In genomic region chr4:24557036-24558022, GRCh38 we compare ENCODE assay signal across 9 cellular contexts. TPM values are rescaled to one million over a fixed set of nuclear protein-coding genes. Genes with fewer than 3 reads are reported as not detected.
A peak's percentile ranks its signal among the peaks of the same experiment; 100 is the strongest.
DNase-seq lines count a peak whose midpoint lies in the region; ATAC-seq and TF ChIP-seq lines count a peak whose summit lies in the region.
"Had no signal": no experiment of that assay in that cellular context is flagged by ENCODE, and none has a peak within 500 bp of the region (broad histone marks: within the 10 kb centered on the region; RNA-seq: fewer than 3 reads in every experiment).

No MANE protein-coding gene starts in this region.

- no peak overlapping the region for H3K9ac ChIP-seq in neural progenitor cell

- intact Hi-C loops in dorsolateral prefrontal cortex (cut with DNase I): no loop called here

- no peaks in the 10 kb centered on the region for H3K4me1 Mint-ChIP-seq in neural progenitor cell

- H4K20me1 ChIP-seq in neural progenitor cell (ENCODE audit: low read depth): peaks cover 91% of the 10 kb centered on the region

- no peak overlapping the region for H3K4me3 Mint-ChIP-seq in neural progenitor cell

- TF ChIP-seq CTCF in neural progenitor cell (IDR thresholded peaks at IDR 0.05) (no peak), dorsolateral prefrontal cortex (IDR thresholded peaks at IDR 0.05 in 54 of 56, conservative IDR thresholded peaks at IDR 0.05 in 2 of 56; ENCODE audit: low read depth in 1 of 56, partially characterized antibody in 56 of 56) (no peak)

- H3K36me3 ChIP-seq in neural progenitor cell: peaks cover 19% of the 10 kb centered on the region

- H3K27me3 ChIP-seq in neural progenitor cell (no peaks in the 10 kb centered on the region), dorsolateral prefrontal cortex (no peaks in the 10 kb centered on the region)
- H3K27me3 ChIP-seq: heart left ventricle, sigmoid colon had no signal

- H2AFZ ChIP-seq in neural progenitor cell (replicated peaks): no peak overlapping the region

- no peaks in the 10 kb centered on the region for H3K27me3 Mint-ChIP-seq in neural progenitor cell (ENCODE audit: insufficient read depth, low read depth)

- H3K27ac Mint-ChIP-seq in neural progenitor cell: peak overlapping the region; percentile 6

- H3K9me3 ChIP-seq in neural progenitor cell (ENCODE audit: low read depth): no peaks in the 10 kb centered on the region
- H3K9me3 ChIP-seq: sigmoid colon had no signal

- no peak overlapping the region for H3K4me3 ChIP-seq in neural progenitor cell
- H3K4me3 ChIP-seq in dorsolateral prefrontal cortex: no peak overlapping the region
- H3K4me3 ChIP-seq: heart left ventricle, sigmoid colon had no signal

- H3K4me1 ChIP-seq in neural progenitor cell: no peaks in the 10 kb centered on the region

- peak; percentile 39 for DNase-seq in MV-4-11 (lab: John Stamatoyannopoulos, UW)
- DNase-seq in cerebellar cortex (ENCODE audit: low spot score): peak; percentile 72
- DNase-seq in neural progenitor cell (ENCODE audit: low spot score): no peak
- no peak for DNase-seq in DMS79 (lab: John Stamatoyannopoulos, UW)
- DNase-seq in dorsolateral prefrontal cortex: no peak
- DNase-seq: heart left ventricle, sigmoid colon had no signal

- peaks cover 44% of the 10 kb centered on the region for H3K36me3 Mint-ChIP-seq in neural progenitor cell

- H3K27ac ChIP-seq in neural progenitor cell (no peak overlapping the region), dorsolateral prefrontal cortex (peak overlapping the region in 11 of 59 donors; percentile 3 to 47 (median 20))
- H3K27ac ChIP-seq: heart left ventricle, sigmoid colon had no signal

- peaks cover 4% of the 10 kb centered on the region for H3K9me3 Mint-ChIP-seq in neural progenitor cell

- peaks cover 100% of the 10 kb centered on the region for H3K79me2 ChIP-seq in neural progenitor cell (ENCODE audit: low read depth)

- peak overlapping the region; percentile 8 for H3K4me2 ChIP-seq in neural progenitor cell

- peak; percentile 54 for ATAC-seq in GM18907 (IDR thresholded peaks at IDR 0.05; ENCODE audit: unreplicated experiment)
- no peak for ATAC-seq in GM21786 (IDR thresholded peaks at IDR 0.05; ENCODE audit: unreplicated experiment)

- H3F3A ChIP-seq in neural progenitor cell (ENCODE audit: low read depth): no peaks in the 10 kb centered on the region

RNA-seq across cellular contexts. Expression of gene DHX15, which starts 27.0 kb away (rescaled TPM):
- 275 and 410 TPM in 2 replicates for total RNA-seq in neural progenitor cell (ENCODE audit: low replicate concordance)
- 100 to 1,000 TPM in 19 of 120 experiments, 10 to 100 TPM in 101; 72.2 to 110 (median 93.0) TPM for total RNA-seq in dorsolateral prefrontal cortex

Comparison
In these comparisons a context has a peak if more than half of its experiments do, and no peak if none do; other contexts are left out.
1. DNase-seq: peak in MV-4-11 (single experiment) and cerebellar cortex (single experiment); none in neural progenitor cell (single experiment), DMS79 (single experiment) and dorsolateral prefrontal cortex (0 of 10).